In genomic region chr10:1056326-1057105, GRCh38 we compare ENCODE assay signal across 1 cellular context.
TF ChIP-seq lines count a peak whose summit lies in the region.

A gene with protein sequence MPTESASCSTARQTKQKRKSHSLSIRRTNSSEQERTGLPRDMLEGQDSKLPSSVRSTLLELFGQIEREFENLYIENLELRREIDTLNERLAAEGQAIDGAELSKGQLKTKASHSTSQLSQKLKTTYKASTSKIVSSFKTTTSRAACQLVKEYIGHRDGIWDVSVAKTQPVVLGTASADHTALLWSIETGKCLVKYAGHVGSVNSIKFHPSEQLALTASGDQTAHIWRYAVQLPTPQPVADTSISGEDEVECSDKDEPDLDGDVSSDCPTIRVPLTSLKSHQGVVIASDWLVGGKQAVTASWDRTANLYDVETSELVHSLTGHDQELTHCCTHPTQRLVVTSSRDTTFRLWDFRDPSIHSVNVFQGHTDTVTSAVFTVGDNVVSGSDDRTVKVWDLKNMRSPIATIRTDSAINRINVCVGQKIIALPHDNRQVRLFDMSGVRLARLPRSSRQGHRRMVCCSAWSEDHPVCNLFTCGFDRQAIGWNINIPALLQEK (plus strand): TSS chr10:1056385. CDS start chr10:1072156, 15,771 bp downstream.

TF ChIP-seq in A549, 52 proteins besides CTCF, POLR2A, EP300 and RAD21 (continued from another document):
- TF ChIP-seq JUNB (IDR thresholded peaks at IDR 0.05) (no peak), NR3C1 (IDR thresholded peaks at IDR 0.05) (no peak), CBX2 (IDR thresholded peaks at IDR 0.05; ENCODE audit: borderline replicate concordance, low read depth) (no peak), USF2 (IDR thresholded peaks at IDR 0.05) (no peak), RARB (CRISPR knock-in tag; IDR thresholded peaks at IDR 0.05) (no peak), KDM5A (IDR thresholded peaks at IDR 0.05) (0 out of 2 replicates have a peak, but pooled peaks have one; percentile 17), FOSL2 (IDR thresholded peaks at IDR 0.05) (no peak), FOSL2 (CRISPR knock-in tag; IDR thresholded peaks at IDR 0.05) (peak; percentile 73), ZC3H11A (IDR thresholded peaks at IDR 0.05) (no peak), FOSB (CRISPR knock-in tag; IDR thresholded peaks at IDR 0.05) (no peak), POLR2AphosphoS2 (conservative IDR thresholded peaks at IDR 0.05; ENCODE audit: low read length) (no peak), MAZ (IDR thresholded peaks at IDR 0.05; ENCODE audit: borderline replicate concordance, low read depth, low read length) (no peak), CHD2 (IDR thresholded peaks at IDR 0.05; ENCODE audit: low read length, partially characterized antibody) (no peak), GATA3 (IDR thresholded peaks at IDR 0.05; ENCODE audit: borderline replicate concordance) (no peak), MAX (IDR thresholded peaks at IDR 0.05) (peak; percentile 62), MYC (IDR thresholded peaks at IDR 0.05; ENCODE audit: borderline replicate concordance, low read length) (no peak), FOXS1 (CRISPR knock-in tag; IDR thresholded peaks at IDR 0.05) (no peak), E2F6 (IDR thresholded peaks at IDR 0.05; ENCODE audit: borderline replicate concordance, low read depth) (no peak), ESRRA (IDR thresholded peaks at IDR 0.05; ENCODE audit: borderline replicate concordance, low read length) (no peak), EHMT2 (IDR thresholded peaks at IDR 0.05; ENCODE audit: low read depth) (no peak), JUN (IDR thresholded peaks at IDR 0.05) (peak; percentile 53 to 89; a peak in 3 of 5 replicates), TFCP2L1 (CRISPR knock-in tag; IDR thresholded peaks at IDR 0.05) (no peak)
- TF ChIP-seq, protein P1, sequence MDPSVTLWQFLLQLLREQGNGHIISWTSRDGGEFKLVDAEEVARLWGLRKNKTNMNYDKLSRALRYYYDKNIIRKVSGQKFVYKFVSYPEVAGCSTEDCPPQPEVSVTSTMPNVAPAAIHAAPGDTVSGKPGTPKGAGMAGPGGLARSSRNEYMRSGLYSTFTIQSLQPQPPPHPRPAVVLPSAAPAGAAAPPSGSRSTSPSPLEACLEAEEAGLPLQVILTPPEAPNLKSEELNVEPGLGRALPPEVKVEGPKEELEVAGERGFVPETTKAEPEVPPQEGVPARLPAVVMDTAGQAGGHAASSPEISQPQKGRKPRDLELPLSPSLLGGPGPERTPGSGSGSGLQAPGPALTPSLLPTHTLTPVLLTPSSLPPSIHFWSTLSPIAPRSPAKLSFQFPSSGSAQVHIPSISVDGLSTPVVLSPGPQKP (IDR thresholded peaks at IDR 0.05; ENCODE audit: low read depth, low read length), result no peak
- TF ChIP-seq, protein P2, sequence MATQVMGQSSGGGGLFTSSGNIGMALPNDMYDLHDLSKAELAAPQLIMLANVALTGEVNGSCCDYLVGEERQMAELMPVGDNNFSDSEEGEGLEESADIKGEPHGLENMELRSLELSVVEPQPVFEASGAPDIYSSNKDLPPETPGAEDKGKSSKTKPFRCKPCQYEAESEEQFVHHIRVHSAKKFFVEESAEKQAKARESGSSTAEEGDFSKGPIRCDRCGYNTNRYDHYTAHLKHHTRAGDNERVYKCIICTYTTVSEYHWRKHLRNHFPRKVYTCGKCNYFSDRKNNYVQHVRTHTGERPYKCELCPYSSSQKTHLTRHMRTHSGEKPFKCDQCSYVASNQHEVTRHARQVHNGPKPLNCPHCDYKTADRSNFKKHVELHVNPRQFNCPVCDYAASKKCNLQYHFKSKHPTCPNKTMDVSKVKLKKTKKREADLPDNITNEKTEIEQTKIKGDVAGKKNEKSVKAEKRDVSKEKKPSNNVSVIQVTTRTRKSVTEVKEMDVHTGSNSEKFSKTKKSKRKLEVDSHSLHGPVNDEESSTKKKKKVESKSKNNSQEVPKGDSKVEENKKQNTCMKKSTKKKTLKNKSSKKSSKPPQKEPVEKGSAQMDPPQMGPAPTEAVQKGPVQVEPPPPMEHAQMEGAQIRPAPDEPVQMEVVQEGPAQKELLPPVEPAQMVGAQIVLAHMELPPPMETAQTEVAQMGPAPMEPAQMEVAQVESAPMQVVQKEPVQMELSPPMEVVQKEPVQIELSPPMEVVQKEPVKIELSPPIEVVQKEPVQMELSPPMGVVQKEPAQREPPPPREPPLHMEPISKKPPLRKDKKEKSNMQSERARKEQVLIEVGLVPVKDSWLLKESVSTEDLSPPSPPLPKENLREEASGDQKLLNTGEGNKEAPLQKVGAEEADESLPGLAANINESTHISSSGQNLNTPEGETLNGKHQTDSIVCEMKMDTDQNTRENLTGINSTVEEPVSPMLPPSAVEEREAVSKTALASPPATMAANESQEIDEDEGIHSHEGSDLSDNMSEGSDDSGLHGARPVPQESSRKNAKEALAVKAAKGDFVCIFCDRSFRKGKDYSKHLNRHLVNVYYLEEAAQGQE (IDR thresholded peaks at IDR 0.05), result no peak
- TF ChIP-seq, protein P3, sequence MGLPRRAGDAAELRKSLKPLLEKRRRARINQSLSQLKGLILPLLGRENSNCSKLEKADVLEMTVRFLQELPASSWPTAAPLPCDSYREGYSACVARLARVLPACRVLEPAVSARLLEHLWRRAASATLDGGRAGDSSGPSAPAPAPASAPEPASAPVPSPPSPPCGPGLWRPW (IDR thresholded peaks at IDR 0.05), result no peak
